In the genomic region with DNA sequence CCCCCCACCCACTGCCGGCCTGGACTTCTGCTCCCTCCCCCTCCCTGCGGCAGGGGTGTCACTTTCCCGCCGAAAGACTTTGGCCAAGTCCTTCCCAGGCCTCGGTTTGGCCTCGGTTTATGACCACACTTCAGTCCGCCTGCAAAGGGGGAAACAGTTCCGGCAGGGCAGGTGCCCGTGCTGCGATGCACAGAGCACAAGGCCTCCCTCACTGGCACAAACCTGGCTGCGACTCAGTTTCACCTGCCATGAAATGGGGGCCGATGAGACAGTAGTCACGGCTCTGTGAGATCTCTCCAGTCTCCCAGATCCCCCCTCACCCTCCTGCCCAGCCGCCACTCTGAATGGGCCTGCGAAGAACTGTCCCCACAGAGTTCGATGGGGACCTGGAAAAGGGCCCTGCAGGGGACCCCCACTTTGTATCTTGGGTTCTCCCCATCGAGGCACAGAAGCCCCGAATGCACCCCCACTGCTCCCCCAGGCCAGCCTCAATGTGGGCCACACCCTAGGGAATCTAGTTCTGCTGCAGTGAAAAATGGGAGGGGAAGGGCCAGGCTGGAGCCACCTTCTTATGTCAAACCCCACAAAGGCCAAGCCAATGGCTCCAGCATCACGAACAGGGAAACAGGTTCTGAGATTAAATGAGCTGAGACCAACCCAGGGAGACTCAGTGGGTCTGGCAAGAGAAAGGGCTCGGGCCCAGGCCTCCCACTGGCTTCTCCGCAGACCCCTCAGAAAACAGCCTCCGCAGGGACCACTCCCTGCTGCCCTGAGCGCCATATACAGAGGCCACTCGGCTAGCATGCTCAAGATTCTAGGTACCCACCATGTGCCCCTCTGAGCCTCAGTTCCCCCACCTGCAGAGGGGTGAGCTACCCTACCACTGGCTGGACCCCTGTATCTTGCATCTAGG, we compare ENCODE assay signal across 8 cellular contexts. TPM values are rescaled to one million over a fixed set of nuclear protein-coding genes. Genes with fewer than 3 reads are reported as not detected.
DNase-seq lines count a peak whose midpoint lies in the region; ATAC-seq lines count a peak whose summit lies in the region.

No MANE protein-coding gene starts in this region.

- H3K27me3 Mint-ChIP-seq in activated CD4-positive, alpha-beta T cell treated with anti-CD3 and anti-CD28 coated beads, Interleukin-2, amount 10 ng/mL, durations not matched to agents 24 days and 14 days = peaks cover 3% of the 10 kb centered on the region
- H3K27me3 Mint-ChIP-seq in activated naive CD8-positive, alpha-beta T cell treated with anti-CD3 and anti-CD28 coated beads, Interleukin-2, amount 50 U/mL, for 24 hours = peaks cover 2% of the 10 kb centered on the region
- peaks cover 0 to 5% of the 10 kb centered on the region in 2 donors for H3K27me3 Mint-ChIP-seq in stimulated activated naive B cell treated with anti-CD40 and anti-IgM and Interleukin-4, amounts not matched to agents 10 μg/mL and 1 μg/mL and 100 μg/mL, for 72 hours

- H3K36me3 Mint-ChIP-seq in activated CD4-positive, alpha-beta T cell treated with anti-CD3 and anti-CD28 coated beads, Interleukin-2, amount 10 ng/mL, durations not matched to agents 24 days and 14 days (ENCODE audit: low read depth) = no peaks in the 10 kb centered on the region
- no peaks in the 10 kb centered on the region for H3K36me3 Mint-ChIP-seq in activated naive CD8-positive, alpha-beta T cell treated with anti-CD3 and anti-CD28 coated beads, Interleukin-2, amount 50 U/mL, for 24 hours (ENCODE audit: low read depth)
- H3K36me3 Mint-ChIP-seq in stimulated activated naive B cell treated with anti-CD40 and anti-IgM and Interleukin-4, amounts not matched to agents 10 μg/mL and 1 μg/mL and 100 μg/mL, for 72 hours = no peaks in the 10 kb centered on the region

- no peak for ATAC-seq in activated naive CD8-positive, alpha-beta T cell treated with anti-CD3 and anti-CD28 coated beads, Interleukin-2, amount 50 U/mL, for 24 hours
- peak; percentile 22 for ATAC-seq in left colon
- ATAC-seq in stimulated activated naive B cell treated with anti-CD40 and anti-IgM and Interleukin-4, amounts not matched to agents 10 μg/mL and 1 μg/mL and 100 μg/mL, for 72 hours (replicated peaks) = no peak

- H3K4me3 Mint-ChIP-seq in activated CD4-positive, alpha-beta T cell treated with anti-CD3 and anti-CD28 coated beads, Interleukin-2, amount 10 ng/mL, durations not matched to agents 24 days and 14 days = peak overlapping the region; percentile 56
- H3K4me3 Mint-ChIP-seq in activated naive CD8-positive, alpha-beta T cell treated with anti-CD3 and anti-CD28 coated beads, Interleukin-2, amount 50 U/mL, for 24 hours = peak overlapping the region; percentile 17
- peak overlapping the region; percentile 37 to 62 for H3K4me3 Mint-ChIP-seq in stimulated activated naive B cell treated with anti-CD40 and anti-IgM and Interleukin-4, amounts not matched to agents 10 μg/mL and 1 μg/mL and 100 μg/mL, for 72 hours

- H3K4me1 Mint-ChIP-seq in activated CD4-positive, alpha-beta T cell treated with anti-CD3 and anti-CD28 coated beads, Interleukin-2, amount 10 ng/mL, durations not matched to agents 24 days and 14 days = no peaks in the 10 kb centered on the region
- H3K4me1 Mint-ChIP-seq in activated naive CD8-positive, alpha-beta T cell treated with anti-CD3 and anti-CD28 coated beads, Interleukin-2, amount 50 U/mL, for 24 hours = peaks cover 4% of the 10 kb centered on the region
- H3K4me1 Mint-ChIP-seq in stimulated activated naive B cell treated with anti-CD40 and anti-IgM and Interleukin-4, amounts not matched to agents 10 μg/mL and 1 μg/mL and 100 μg/mL, for 72 hours = peaks cover 6 to 17% of the 10 kb centered on the region in 2 donors

- H3K9me3 Mint-ChIP-seq in activated CD4-positive, alpha-beta T cell treated with anti-CD3 and anti-CD28 coated beads, Interleukin-2, amount 10 ng/mL, durations not matched to agents 24 days and 14 days = no peaks in the 10 kb centered on the region
- H3K9me3 Mint-ChIP-seq in activated naive CD8-positive, alpha-beta T cell treated with anti-CD3 and anti-CD28 coated beads, Interleukin-2, amount 50 U/mL, for 24 hours = no peaks in the 10 kb centered on the region
- no peaks in the 10 kb centered on the region for H3K9me3 Mint-ChIP-seq in stimulated activated naive B cell treated with anti-CD40 and anti-IgM and Interleukin-4, amounts not matched to agents 10 μg/mL and 1 μg/mL and 100 μg/mL, for 72 hours

- no peak overlapping the region for H3K27ac Mint-ChIP-seq in activated CD4-positive, alpha-beta T cell treated with anti-CD3 and anti-CD28 coated beads, Interleukin-2, amount 10 ng/mL, durations not matched to agents 24 days and 14 days
- no peak overlapping the region for H3K27ac Mint-ChIP-seq in activated naive CD8-positive, alpha-beta T cell treated with anti-CD3 and anti-CD28 coated beads, Interleukin-2, amount 50 U/mL, for 24 hours
- H3K27ac Mint-ChIP-seq in stimulated activated naive B cell treated with anti-CD40 and anti-IgM and Interleukin-4, amounts not matched to agents 10 μg/mL and 1 μg/mL and 100 μg/mL, for 72 hours = no peak overlapping the region

- intact Hi-C loops in activated CD4-positive, alpha-beta T cell treated with anti-CD3 and anti-CD28 coated beads, Interleukin-2, amount 10 ng/mL, durations not matched to agents 24 days and 14 days (cut with micrococcal nuclease) = no loop called here
- intact Hi-C loops in left colon (cut with DNase I, micrococcal nuclease) = no loop called here

- no peak for DNase-seq in activated CD4-positive, alpha-beta T cell treated with anti-CD3 and anti-CD28 coated beads, Interleukin-2, amount 10 ng/mL, durations not matched to agents 24 days and 14 days
- DNase-seq in activated CD4-positive, alpha-beta T cell treated with anti-CD3 and anti-CD28 coated beads for 48 hours = no peak
- DNase-seq in activated naive CD8-positive, alpha-beta T cell treated with anti-CD3 and anti-CD28 coated beads, Interleukin-2, amount 50 U/mL, for 24 hours = no peak
- DNase-seq in left colon = peak in 1 of 2 donors; percentile 34
- no peak for DNase-seq in stimulated activated naive B cell treated with anti-CD40 and anti-IgM and Interleukin-4, amounts not matched to agents 10 μg/mL and 1 μg/mL and 100 μg/mL, for 72 hours
- DNase-seq in NCI-H2227 treated with DMSO at 0.1 percent for 48 hours (lab: John Stamatoyannopoulos, UW) = no peak
- no peak for DNase-seq in NCI-H2107 (lab: John Stamatoyannopoulos, UW)
- DNase-seq in COR-L47 (lab: John Stamatoyannopoulos, UW) = no peak

RNA-seq across cellular contexts. Expression of a gene that starts 29.0 kb away (rescaled TPM):
- total RNA-seq in activated CD4-positive, alpha-beta T cell treated with anti-CD3 and anti-CD28 coated beads, Interleukin-2, amount 10 ng/mL, durations not matched to agents 24 days and 14 days = 2.6 and 4.1 TPM in 2 replicates
- 10 to 100 TPM; 12.2 to 13.0 TPM for total RNA-seq in left colon

RNA-seq across cellular contexts. Expression of a gene that starts 33.3 kb away (rescaled TPM):
- 27.1 and 31.5 TPM in 2 replicates for total RNA-seq in activated CD4-positive, alpha-beta T cell treated with anti-CD3 and anti-CD28 coated beads, Interleukin-2, amount 10 ng/mL, durations not matched to agents 24 days and 14 days
- total RNA-seq in left colon = 10 to 100 TPM; 28.7 to 29.9 TPM

RNA-seq across cellular contexts. Expression of a gene that starts 46.0 kb away (rescaled TPM):
- total RNA-seq in activated CD4-positive, alpha-beta T cell treated with anti-CD3 and anti-CD28 coated beads, Interleukin-2, amount 10 ng/mL, durations not matched to agents 24 days and 14 days = 18.4 and 23.5 TPM in 2 replicates
- 10 to 100 TPM; 18.2 to 21.5 TPM for total RNA-seq in left colon

RNA-seq across cellular contexts. Expression of a gene that starts 46.1 kb away (rescaled TPM):
- 104 and 110 TPM in 2 replicates for total RNA-seq in activated CD4-positive, alpha-beta T cell treated with anti-CD3 and anti-CD28 coated beads, Interleukin-2, amount 10 ng/mL, durations not matched to agents 24 days and 14 days
- total RNA-seq in left colon = 10 to 100 TPM; 58.2 to 71.3 TPM
